10 cellular contexts compared by ENCODE assay signal in the genomic region with DNA sequence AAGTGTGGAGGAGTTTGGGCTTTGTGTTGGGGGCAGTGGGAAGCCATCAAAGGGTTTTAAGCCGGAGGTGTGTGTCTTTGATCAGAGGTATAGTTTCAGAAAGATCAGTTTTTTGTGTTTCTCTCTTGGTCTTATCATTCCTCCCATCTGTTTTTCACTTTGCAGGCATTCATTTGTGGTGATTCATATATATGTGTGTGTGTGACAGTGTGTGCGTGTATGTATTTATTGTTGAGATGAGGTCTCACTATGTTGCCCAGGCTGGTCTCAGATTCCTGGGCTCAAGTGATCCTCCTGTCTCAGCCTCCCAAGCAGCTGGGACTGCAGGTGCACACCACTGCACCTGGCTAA. TPM values are rescaled to one million over a fixed set of nuclear protein-coding genes. Genes with fewer than 3 reads are reported as not detected.
DNase-seq lines count a peak whose midpoint lies in the region; ATAC-seq, FAIRE-seq and TF ChIP-seq lines count a peak whose summit lies in the region.
"Had no signal": no experiment of that assay in that cellular context is flagged by ENCODE, and none has a peak within 500 bp of the region (broad histone marks: within the 10 kb centered on the region; RNA-seq: fewer than 3 reads in every experiment).

No MANE protein-coding gene starts in this region.

- intact Hi-C loops in endothelial cell of umbilical vein (cut with micrococcal nuclease): loop anchor here (1.0 to 10.0 kb wide), 6 partner anchors 11 to 202 kb away; a partner anchor contains a TSS

- no peaks in the 10 kb centered on the region for H3K27me3 Mint-ChIP-seq in mesothelial cell of epicardium (ENCODE audit: low read depth)
- H3K27me3 Mint-ChIP-seq: memory B cell had no signal

- H2AFZ ChIP-seq in GM23248: no peak overlapping the region
- H2AFZ ChIP-seq in endothelial cell of umbilical vein (ENCODE audit: low read depth, low read length): no peak overlapping the region
- peak overlapping the region; percentile 95 for H2AFZ ChIP-seq in parathyroid adenoma

- peak overlapping the region; percentile 79 for H3K4me2 ChIP-seq in GM23248 (ENCODE audit: unreplicated experiment)
- peak overlapping the region; percentile 94 for H3K4me2 ChIP-seq in endothelial cell of umbilical vein (ENCODE audit: insufficient read depth, low read length)
- peak overlapping the region; percentile 98 for H3K4me2 ChIP-seq in parathyroid adenoma (ENCODE audit: low read length)

- H3K36me3 Mint-ChIP-seq in mesothelial cell of epicardium: no peaks in the 10 kb centered on the region
- H3K36me3 Mint-ChIP-seq: memory B cell had no signal

- H3K27ac ChIP-seq in GM23248: no peak overlapping the region
- H3K27ac ChIP-seq in endothelial cell of umbilical vein (ENCODE audit: insufficient read depth, low read depth, low read length): peak overlapping the region; percentile 78
- H3K27ac ChIP-seq in parathyroid adenoma: peak overlapping the region; percentile 74

- H3K9me3 Mint-ChIP-seq in mesothelial cell of epicardium: no peaks in the 10 kb centered on the region
- H3K9me3 Mint-ChIP-seq: memory B cell; T-helper 1 cell treated with Interleukin-12 subunit alpha and Interleukin-12 subunit beta and Interleukin-4 antibody, amounts not matched to agents 30 μg/mL and 1 μg/mL, for 36 hours had no signal

- no peak for TF ChIP-seq CTCF in endothelial cell of umbilical vein (IDR thresholded peaks at IDR 0.05; ENCODE audit: extremely low read depth in 1 of 2, insufficient read depth in 1 of 2, low read depth in 1 of 2, low read length in 2 of 2)
- TF ChIP-seq CTCF in parathyroid adenoma (IDR thresholded peaks at IDR 0.05): no peak
- TF ChIP-seq CTCF in mesothelial cell of epicardium (IDR thresholded peaks at IDR 0.05; ENCODE audit: unreplicated experiment): no peak

- peak; percentile 56 for DNase-seq in GM23248
- DNase-seq in RCC 7860 (ENCODE audit: low spot score): peak; percentile 33
- DNase-seq in endothelial cell of umbilical vein (ENCODE audit: low read depth, low spot score): peak; percentile 74
- DNase-seq in mesothelial cell of epicardium (ENCODE audit: low spot score in 2 of 2, unreplicated experiment in 2 of 2): no peak

- dilution Hi-C loops in endothelial cell of umbilical vein (cut with MboI; ENCODE audit: extremely low pct_ligation_motif_present, low sequenced_read_pairs): no loop called here

- no peak for TF ChIP-seq POLR2A in endothelial cell of umbilical vein (IDR thresholded peaks at IDR 0.05; ENCODE audit: low read depth, low read length)

- POLR2A ChIA-PET in endothelial cell of umbilical vein (lab: Charles Lee): no interaction called here

- H3K27me3 ChIP-seq in GM23248 (replicated peaks; ENCODE audit: insufficient read depth): no peaks in the 10 kb centered on the region
- no peaks in the 10 kb centered on the region for H3K27me3 ChIP-seq in endothelial cell of umbilical vein (ENCODE audit: control insufficient read depth in 2 of 2, insufficient read depth in 2 of 2, low read length in 2 of 2)
- no peaks in the 10 kb centered on the region for H3K27me3 ChIP-seq in parathyroid adenoma (ENCODE audit: control insufficient read depth, insufficient read depth, low read length)

- no peak for FAIRE-seq in RCC 7860 (lab: Jason Lieb, UNC)
- peak; percentile 52 for FAIRE-seq in endothelial cell of umbilical vein (lab: Jason Lieb, UNC)

- peaks cover 6% of the 10 kb centered on the region for H3K4me1 Mint-ChIP-seq in mesothelial cell of epicardium

- ATAC-seq in GM21515 (IDR thresholded peaks at IDR 0.05; ENCODE audit: unreplicated experiment): no peak
- no peak for ATAC-seq in HG03108 (IDR thresholded peaks at IDR 0.05; ENCODE audit: unreplicated experiment)
- no peak for ATAC-seq in GM19351 (IDR thresholded peaks at IDR 0.05; ENCODE audit: unreplicated experiment)

- no TSS peak for BruUV-seq in endothelial cell of umbilical vein (replicated peaks; lab: Mats Ljungman, UMichigan)

- 6 to 15% methylated on average over 2 of the region's 2 CpGs for WGBS in GM23248 (ENCODE audit: low coverage in 1 of 2, low lambda C conversion rate in 2 of 2, missing lambda C conversion rate in 2 of 2), 2 experiments

- H3K4me3 ChIP-seq in GM23248 (peak overlapping the region; percentile 81), endothelial cell of umbilical vein (replicated peaks in 1 of 3; ENCODE audit: insufficient read depth in 1 of 3, low read depth in 1 of 3, low read length in 3 of 3) (peak overlapping the region in 2 of 3 experiments; percentile 80 to 92), parathyroid adenoma (ENCODE audit: low read depth, low read length) (peak overlapping the region; percentile 75)

- H3K9ac ChIP-seq in GM23248 (peak overlapping the region; percentile 87), endothelial cell of umbilical vein (replicated peaks; ENCODE audit: extremely low read depth, insufficient read depth, low read length) (peak overlapping the region; percentile 90), parathyroid adenoma (no peak overlapping the region)

- H3K79me2 ChIP-seq in GM23248 (ENCODE audit: insufficient read depth) (peaks cover 28% of the 10 kb centered on the region; the same call in 1 of the 2 replicates), endothelial cell of umbilical vein (ENCODE audit: control insufficient read depth, insufficient read depth, low read length) (peaks cover 23% of the 10 kb centered on the region), parathyroid adenoma (peaks cover 21% of the 10 kb centered on the region)

- H4K20me1 ChIP-seq in GM23248 (ENCODE audit: insufficient read depth): no peaks in the 10 kb centered on the region
- no peaks in the 10 kb centered on the region for H4K20me1 ChIP-seq in endothelial cell of umbilical vein (replicated peaks; ENCODE audit: control insufficient read depth, extremely low read depth, insufficient read depth, low read length)

- peaks cover 31% of the 10 kb centered on the region for H3F3A ChIP-seq in GM23248 (ENCODE audit: insufficient read depth)

- H3K4me3 Mint-ChIP-seq in mesothelial cell of epicardium: no peak overlapping the region
- H3K4me3 Mint-ChIP-seq: memory B cell; T-helper 1 cell treated with Interleukin-12 subunit alpha and Interleukin-12 subunit beta and Interleukin-4 antibody, amounts not matched to agents 30 μg/mL and 1 μg/mL, for 36 hours had no signal

- no peaks in the 10 kb centered on the region for H3K9me1 ChIP-seq in endothelial cell of umbilical vein (replicated peaks; ENCODE audit: control insufficient read depth, extremely low read depth, insufficient read depth, low read length)

- H3K9me3 ChIP-seq in GM23248 (ENCODE audit: low read depth) (no peaks in the 10 kb centered on the region), endothelial cell of umbilical vein (replicated peaks; ENCODE audit: control insufficient read depth, insufficient read depth, low read length) (no peaks in the 10 kb centered on the region), parathyroid adenoma (ENCODE audit: control insufficient read depth, low read length) (no peaks in the 10 kb centered on the region)

- CTCF ChIA-PET in endothelial cell of umbilical vein (lab: Charles Lee): interaction anchor here (1.4 to 2.8 kb wide), 2 partner anchors 49 to 77 kb away, joined by 5 to 9 read pairs; a partner anchor contains a TSS

- H3K9me2 ChIP-seq in GM23248 (ENCODE audit: insufficient read depth): no peaks in the 10 kb centered on the region

- no peaks in the 10 kb centered on the region for H3K36me3 ChIP-seq in GM23248 (ENCODE audit: low read depth)
- H3K36me3 ChIP-seq in endothelial cell of umbilical vein (ENCODE audit: control insufficient read depth in 2 of 2, extremely low read depth in 1 of 2, insufficient read depth in 2 of 2, low read length in 2 of 2): no peaks in the 10 kb centered on the region
- no peaks in the 10 kb centered on the region for H3K36me3 ChIP-seq in parathyroid adenoma (ENCODE audit: control insufficient read depth, insufficient read depth, low read length)

- in situ Hi-C loops in GM23248 (cut with MboI): no loop called here

- no peak overlapping the region for H3K27ac Mint-ChIP-seq in mesothelial cell of epicardium
- H3K27ac Mint-ChIP-seq: memory B cell; T-helper 1 cell treated with Interleukin-12 subunit alpha and Interleukin-12 subunit beta and Interleukin-4 antibody, amounts not matched to agents 30 μg/mL and 1 μg/mL, for 36 hours had no signal

- peaks cover 18% of the 10 kb centered on the region for H3K4me1 ChIP-seq in GM23248 (ENCODE audit: insufficient read depth)
- peaks cover 20% of the 10 kb centered on the region for H3K4me1 ChIP-seq in endothelial cell of umbilical vein (ENCODE audit: control insufficient read depth, extremely low read depth, insufficient read depth, low read length)
- H3K4me1 ChIP-seq in parathyroid adenoma: peaks cover 12% of the 10 kb centered on the region

RNA-seq across cellular contexts. Expression of a gene that starts 11.1 kb away (rescaled TPM):
- 105 and 141 TPM in 2 replicates for total RNA-seq in GM23248 (2014; rRNA removed; shearing (Covaris generic))
- polyA plus RNA-seq in GM23248 (2016; fragmentation: Nextera tagmentation; extraction: Ambion mirVana) (194 and 202 TPM in 2 replicates), endothelial cell of umbilical vein (177 and 181 TPM in 2 replicates)
- total RNA-seq in endothelial cell of umbilical vein (83.7 TPM in 2 replicates), mesothelial cell of epicardium (42.0 to 45.0 TPM (median 42.9 TPM) in 3 replicates)
- polyA plus RNA-seq in endothelial cell of umbilical vein (2011; cell fraction: cytosol; rRNA removed): 98.8 and 101 TPM in 2 replicates
- 73.0 TPM in 2 replicates for polyA plus RNA-seq in endothelial cell of umbilical vein (2011; cell fraction: nucleus; rRNA removed)
- polyA plus RNA-seq in endothelial cell of umbilical vein (2012): 90.8 and 99.9 TPM in 2 replicates
- 365 and 372 TPM in 2 replicates for polyA minus RNA-seq in endothelial cell of umbilical vein
- polyA minus RNA-seq in endothelial cell of umbilical vein (2011; cell fraction: cytosol; rRNA and poly(A)+ RNA removed): 119 TPM
- polyA minus RNA-seq in endothelial cell of umbilical vein (2011; cell fraction: nucleus; rRNA and poly(A)+ RNA removed): 65.2 and 81.4 TPM in 2 replicates

RNA-seq across cellular contexts. Expression of a gene that starts 49.4 kb away (rescaled TPM):
- 56.1 and 83.7 TPM in 2 replicates for total RNA-seq in GM23248 (2014; rRNA removed; shearing (Covaris generic))
- polyA plus RNA-seq in GM23248 (2016; fragmentation: Nextera tagmentation; extraction: Ambion mirVana): 44.0 and 46.0 TPM in 2 replicates
- 127 and 135 TPM in 2 replicates for total RNA-seq in endothelial cell of umbilical vein
- polyA plus RNA-seq in endothelial cell of umbilical vein: 167 and 174 TPM in 2 replicates
- 167 and 187 TPM in 2 replicates for polyA plus RNA-seq in endothelial cell of umbilical vein (2011; cell fraction: cytosol; rRNA removed)
- 71.4 and 78.6 TPM in 2 replicates for polyA plus RNA-seq in endothelial cell of umbilical vein (2011; cell fraction: nucleus; rRNA removed)
- 153 and 185 TPM in 2 replicates for polyA plus RNA-seq in endothelial cell of umbilical vein (2012)
- polyA minus RNA-seq in endothelial cell of umbilical vein: 66.6 and 89.4 TPM in 2 replicates
- 6.9 TPM for polyA minus RNA-seq in endothelial cell of umbilical vein (2011; cell fraction: cytosol; rRNA and poly(A)+ RNA removed)
- polyA minus RNA-seq in endothelial cell of umbilical vein (2011; cell fraction: nucleus; rRNA and poly(A)+ RNA removed): 29.8 and 37.1 TPM in 2 replicates
- total RNA-seq in mesothelial cell of epicardium: 50.4 to 59.1 TPM (median 51.6 TPM) in 3 replicates

RNA-seq across cellular contexts. Expression of a gene that starts 57.3 kb away (rescaled TPM):
- total RNA-seq in GM23248 (2014; rRNA removed; shearing (Covaris generic)): 9.2 and 11.8 TPM in 2 replicates
- polyA plus RNA-seq in GM23248 (2016; fragmentation: Nextera tagmentation; extraction: Ambion mirVana): 19.6 and 21.4 TPM in 2 replicates
- 8.0 and 8.7 TPM in 2 replicates for total RNA-seq in endothelial cell of umbilical vein
- 3.0 and 4.0 TPM in 2 replicates for polyA plus RNA-seq in endothelial cell of umbilical vein
- 3.4 and 3.6 TPM in 2 replicates for polyA plus RNA-seq in endothelial cell of umbilical vein (2011; cell fraction: cytosol; rRNA removed)
- 5.4 and 6.5 TPM in 2 replicates for polyA plus RNA-seq in endothelial cell of umbilical vein (2011; cell fraction: nucleus; rRNA removed)
- 7.1 and 7.9 TPM in 2 replicates for polyA plus RNA-seq in endothelial cell of umbilical vein (2012)
- 6.0 and 8.4 TPM in 2 replicates for polyA minus RNA-seq in endothelial cell of umbilical vein
- 6.2 TPM for polyA minus RNA-seq in endothelial cell of umbilical vein (2011; cell fraction: cytosol; rRNA and poly(A)+ RNA removed)
- 3.6 and 5.3 TPM in 2 replicates for polyA minus RNA-seq in endothelial cell of umbilical vein (2011; cell fraction: nucleus; rRNA and poly(A)+ RNA removed)
- 20.5 to 22.5 TPM (median 22.4 TPM) in 3 replicates for total RNA-seq in mesothelial cell of epicardium

Comparison
In these comparisons a context has a peak if more than half of its experiments do, and no peak if none do; other contexts are left out.
1. DNase-seq: peak in GM23248 (single experiment), RCC 7860 (single experiment) and endothelial cell of umbilical vein (single experiment); none in mesothelial cell of epicardium (0 of 2).
2. Peak in every context shown above with its lines, with median percentiles within 50 percentile points of each other: H3K4me2 ChIP-seq and H3K4me3 ChIP-seq.